ENCODE assay signal across 1 cellular context in the genomic region with DNA sequence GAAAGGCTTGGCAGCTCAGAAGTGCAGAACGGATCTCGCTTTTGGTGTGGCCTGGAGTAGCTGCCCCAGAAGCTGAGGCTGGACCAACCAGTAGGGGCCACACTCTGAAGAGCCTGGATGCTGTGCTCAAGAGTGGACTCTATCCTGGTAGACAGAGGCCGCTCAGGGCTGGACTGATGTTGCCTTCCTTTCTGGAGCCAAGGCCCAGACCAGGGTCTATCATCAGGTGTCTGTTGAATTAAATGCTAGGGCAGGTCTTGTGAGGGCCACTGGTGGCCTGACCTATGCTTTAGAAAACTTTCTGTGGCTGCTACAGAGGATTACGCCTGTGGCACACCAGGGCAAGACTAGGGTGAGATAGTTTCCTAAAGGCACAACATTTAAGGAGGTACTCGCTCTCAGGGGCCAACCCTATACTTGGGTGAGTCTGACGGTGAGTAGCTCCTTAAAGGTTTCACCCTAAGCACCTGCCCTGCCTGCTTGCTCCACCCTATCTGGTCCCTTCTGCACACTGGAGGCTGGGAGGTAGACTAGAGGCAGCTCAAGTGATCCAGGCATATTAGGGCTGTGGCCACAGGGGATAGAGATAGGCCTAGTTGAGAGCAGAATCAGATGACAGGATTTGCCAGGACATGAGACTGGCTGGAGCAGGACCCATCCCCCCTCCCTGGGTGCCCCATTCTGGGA.
TF ChIP-seq lines count a peak whose summit lies in the region.

No MANE protein-coding gene starts in this region.

TF ChIP-seq in endothelial cell of umbilical vein, 7 proteins besides CTCF, POLR2A, EP300 and RAD21:
- TF ChIP-seq EZH2 (IDR thresholded peaks at IDR 0.05; ENCODE audit: borderline replicate concordance, low read depth, low read length, severe bottlenecking) = no peak
- no peak for TF ChIP-seq FOS (IDR thresholded peaks at IDR 0.05; ENCODE audit: borderline replicate concordance, insufficient read depth, low read length)
- TF ChIP-seq, protein P1, sequence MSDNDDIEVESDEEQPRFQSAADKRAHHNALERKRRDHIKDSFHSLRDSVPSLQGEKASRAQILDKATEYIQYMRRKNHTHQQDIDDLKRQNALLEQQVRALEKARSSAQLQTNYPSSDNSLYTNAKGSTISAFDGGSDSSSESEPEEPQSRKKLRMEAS (IDR thresholded peaks at IDR 0.05; ENCODE audit: insufficient read depth, insufficient read length) = no peak
- no peak for TF ChIP-seq GATA2 (IDR thresholded peaks at IDR 0.05; ENCODE audit: insufficient read depth, insufficient read length, low read depth, low read length)
- TF ChIP-seq JUN (IDR thresholded peaks at IDR 0.05; ENCODE audit: borderline replicate concordance, insufficient read depth, insufficient read length, low read depth) = no peak
- no peak for TF ChIP-seq MYC (IDR thresholded peaks at IDR 0.05; ENCODE audit: low read depth, low read length)
